ENCODE assay signal across 38 cellular contexts in genomic region chrX:113412106-113412505, GRCh38.
"Had no signal": no experiment of that assay in that cellular context is flagged by ENCODE, and none has a peak within 500 bp of the region (broad histone marks: within the 10 kb centered on the region; RNA-seq: fewer than 3 reads in every experiment).

No MANE protein-coding gene starts in this region.

- H3K4me3 ChIP-seq: ascending aorta, body of pancreas, breast epithelium had no signal

- H3K9me3 ChIP-seq: body of pancreas, breast epithelium had no signal

- H3K27ac ChIP-seq: ascending aorta, body of pancreas, brain microvascular endothelial cell, breast epithelium, WERI-Rb-1 had no signal

- H3K4me1 Mint-ChIP-seq: activated CD4-positive, alpha-beta memory T cell treated with anti-CD3 and anti-CD28 coated beads, Interleukin-2, amount 10 ng/mL, durations not matched to agents 7 days and 5 days; activated CD4-positive, alpha-beta T cell treated with anti-CD3 and anti-CD28 coated beads for 36 hours; activated CD4-positive, alpha-beta T cell treated with anti-CD3 and anti-CD28 coated beads, Interleukin-2, amount 10 ng/mL, durations not matched to agents 7 days and 5 days; activated CD8-positive, alpha-beta memory T cell treated with anti-CD3 and anti-CD28 coated beads, Interleukin-2, amount 10 ng/mL, durations not matched to agents 7 days and 5 days; activated naive CD4-positive, alpha-beta T cell treated with anti-CD3 and anti-CD28 coated beads, Interleukin-2, amount 10 ng/mL, durations not matched to agents 7 days and 5 days; activated naive CD4-positive, alpha-beta T cell treated with anti-CD3 and anti-CD28 coated beads, Interleukin-2, amount 50 U/mL, for 24 hours; activated naive CD8-positive, alpha-beta T cell treated with anti-CD3 and anti-CD28 coated beads, Interleukin-2, amount 10 ng/mL, durations not matched to agents 7 days and 5 days; activated naive CD8-positive, alpha-beta T cell treated with anti-CD3 and anti-CD28 coated beads, Interleukin-2, amount 50 U/mL, for 24 hours; activated T-helper 17 cell treated with anti-CD3 and anti-CD28 coated beads, Interleukin-2, amount 50 U/mL, for 72 hours had no signal

- H3K27ac Mint-ChIP-seq: activated CD4-positive, alpha-beta memory T cell treated with anti-CD3 and anti-CD28 coated beads, Interleukin-2, amount 10 ng/mL, durations not matched to agents 7 days and 5 days; activated CD4-positive, alpha-beta T cell treated with anti-CD3 and anti-CD28 coated beads for 36 hours; activated CD4-positive, alpha-beta T cell treated with anti-CD3 and anti-CD28 coated beads, Interleukin-2, amount 10 ng/mL, durations not matched to agents 7 days and 5 days; activated CD8-positive, alpha-beta memory T cell treated with anti-CD3 and anti-CD28 coated beads, Interleukin-2, amount 10 ng/mL, durations not matched to agents 7 days and 5 days; activated CD8-positive, alpha-beta T cell treated with anti-CD3 and anti-CD28 coated beads, Interleukin-2, amount 10 ng/mL, durations not matched to agents 7 days and 5 days; activated naive CD4-positive, alpha-beta T cell treated with anti-CD3 and anti-CD28 coated beads, Interleukin-2, amount 10 ng/mL, durations not matched to agents 7 days and 5 days; activated naive CD4-positive, alpha-beta T cell treated with anti-CD3 and anti-CD28 coated beads, Interleukin-2, amount 50 U/mL, for 24 hours; activated naive CD8-positive, alpha-beta T cell; activated naive CD8-positive, alpha-beta T cell treated with anti-CD3 and anti-CD28 coated beads, Interleukin-2, amount 10 ng/mL, durations not matched to agents 7 days and 5 days; activated naive CD8-positive, alpha-beta T cell treated with anti-CD3 and anti-CD28 coated beads, Interleukin-2, amount 50 U/mL, for 24 hours; activated T-cell treated with anti-CD3 and anti-CD28 coated beads, Interleukin-2, amount 50 U/mL, for 72 hours; activated T-helper 1 cell treated with anti-CD3 and anti-CD28 coated beads, Interleukin-12 subunit alpha, Interleukin-12 subunit beta, Interleukin-2, Interleukin-4 antibody, amounts not matched to agents 30 ng/mL and 10 ng/mL and 1 ng/mL, durations not matched to agents 14 hours and 24 hours and 36 hours; activated T-helper 17 cell treated with anti-CD3 and anti-CD28 coated beads, Interleukin-2, amount 50 U/mL, for 72 hours; T-helper 1 cell treated with Interleukin-12 subunit alpha and Interleukin-12 subunit beta and Interleukin-4 antibody, amounts not matched to agents 30 μg/mL and 1 μg/mL, for 36 hours; T-helper 2 cell treated with Interferon-gamma antibody and Interleukin-4, amounts not matched to agents 5 μg/mL and 100 μg/mL, for 36 hours; WTC11 had no signal

- H3K36me3 Mint-ChIP-seq: activated CD8-positive, alpha-beta memory T cell treated with anti-CD3 and anti-CD28 coated beads, Interleukin-2, amount 10 ng/mL, durations not matched to agents 7 days and 5 days; activated naive CD4-positive, alpha-beta T cell treated with anti-CD3 and anti-CD28 coated beads, Interleukin-2, amount 10 ng/mL, durations not matched to agents 7 days and 5 days; activated naive CD4-positive, alpha-beta T cell treated with anti-CD3 and anti-CD28 coated beads, Interleukin-2, amount 50 U/mL, for 24 hours; activated naive CD8-positive, alpha-beta T cell; activated naive CD8-positive, alpha-beta T cell treated with anti-CD3 and anti-CD28 coated beads, Interleukin-2, amount 10 ng/mL, durations not matched to agents 7 days and 5 days; WTC11 had no signal

- H3K4me3 Mint-ChIP-seq: activated CD4-positive, alpha-beta memory T cell treated with anti-CD3 and anti-CD28 coated beads, Interleukin-2, amount 10 ng/mL, durations not matched to agents 7 days and 5 days; activated CD4-positive, alpha-beta T cell treated with anti-CD3 and anti-CD28 coated beads for 36 hours; activated CD4-positive, alpha-beta T cell treated with anti-CD3 and anti-CD28 coated beads, Interleukin-2, amount 10 ng/mL, durations not matched to agents 7 days and 5 days; activated CD8-positive, alpha-beta memory T cell treated with anti-CD3 and anti-CD28 coated beads, Interleukin-2, amount 10 ng/mL, durations not matched to agents 7 days and 5 days; activated CD8-positive, alpha-beta T cell treated with anti-CD3 and anti-CD28 coated beads, Interleukin-2, amount 10 ng/mL, durations not matched to agents 7 days and 5 days; activated naive CD4-positive, alpha-beta T cell treated with anti-CD3 and anti-CD28 coated beads, Interleukin-2, amount 10 ng/mL, durations not matched to agents 7 days and 5 days; activated naive CD4-positive, alpha-beta T cell treated with anti-CD3 and anti-CD28 coated beads, Interleukin-2, amount 50 U/mL, for 24 hours; activated naive CD8-positive, alpha-beta T cell; activated naive CD8-positive, alpha-beta T cell treated with anti-CD3 and anti-CD28 coated beads, Interleukin-2, amount 10 ng/mL, durations not matched to agents 7 days and 5 days; activated naive CD8-positive, alpha-beta T cell treated with anti-CD3 and anti-CD28 coated beads, Interleukin-2, amount 50 U/mL, for 24 hours; activated T-cell treated with anti-CD3 and anti-CD28 coated beads, Interleukin-2, amount 50 U/mL, for 4 hours; activated T-cell treated with anti-CD3 and anti-CD28 coated beads, Interleukin-2, amount 50 U/mL, for 72 hours; activated T-helper 1 cell treated with anti-CD3 and anti-CD28 coated beads, Interleukin-12 subunit alpha, Interleukin-12 subunit beta, Interleukin-2, Interleukin-4 antibody, amounts not matched to agents 30 ng/mL and 10 ng/mL and 1 ng/mL, durations not matched to agents 14 hours and 24 hours and 36 hours; activated T-helper 17 cell treated with anti-CD3 and anti-CD28 coated beads, Interleukin-2, amount 50 U/mL, for 72 hours; T-helper 1 cell treated with Interleukin-12 subunit alpha and Interleukin-12 subunit beta and Interleukin-4 antibody, amounts not matched to agents 30 μg/mL and 1 μg/mL, for 36 hours; T-helper 2 cell treated with Interferon-gamma antibody and Interleukin-4, amounts not matched to agents 5 μg/mL and 100 μg/mL, for 36 hours; WTC11 had no signal

- FAIRE-seq: TTC549 had no signal

- H3K27me3 Mint-ChIP-seq: activated CD4-positive, alpha-beta memory T cell treated with anti-CD3 and anti-CD28 coated beads, Interleukin-2, amount 10 ng/mL, durations not matched to agents 7 days and 5 days; activated CD4-positive, alpha-beta T cell treated with anti-CD3 and anti-CD28 coated beads for 36 hours; activated CD4-positive, alpha-beta T cell treated with anti-CD3 and anti-CD28 coated beads, Interleukin-2, amount 10 ng/mL, durations not matched to agents 7 days and 5 days; activated CD8-positive, alpha-beta memory T cell treated with anti-CD3 and anti-CD28 coated beads, Interleukin-2, amount 10 ng/mL, durations not matched to agents 7 days and 5 days; activated naive CD4-positive, alpha-beta T cell treated with anti-CD3 and anti-CD28 coated beads, Interleukin-2, amount 10 ng/mL, durations not matched to agents 7 days and 5 days; activated naive CD4-positive, alpha-beta T cell treated with anti-CD3 and anti-CD28 coated beads, Interleukin-2, amount 50 U/mL, for 24 hours; activated naive CD8-positive, alpha-beta T cell; activated naive CD8-positive, alpha-beta T cell treated with anti-CD3 and anti-CD28 coated beads, Interleukin-2, amount 10 ng/mL, durations not matched to agents 7 days and 5 days; activated naive CD8-positive, alpha-beta T cell treated with anti-CD3 and anti-CD28 coated beads, Interleukin-2, amount 50 U/mL, for 24 hours; activated T-helper 17 cell treated with anti-CD3 and anti-CD28 coated beads, Interleukin-2, amount 50 U/mL, for 72 hours had no signal

- H3K4me1 ChIP-seq: ascending aorta, body of pancreas, breast epithelium had no signal

- H3K36me3 ChIP-seq: ascending aorta, brain microvascular endothelial cell, breast epithelium, WERI-Rb-1 had no signal

- H3K27me3 ChIP-seq: ascending aorta, body of pancreas, brain microvascular endothelial cell had no signal

- H3K9me3 Mint-ChIP-seq: activated CD4-positive, alpha-beta memory T cell treated with anti-CD3 and anti-CD28 coated beads, Interleukin-2, amount 10 ng/mL, durations not matched to agents 7 days and 5 days; activated CD4-positive, alpha-beta T cell treated with anti-CD3 and anti-CD28 coated beads, Interleukin-2, amount 10 ng/mL, durations not matched to agents 7 days and 5 days; activated naive CD4-positive, alpha-beta T cell treated with anti-CD3 and anti-CD28 coated beads, Interleukin-2, amount 50 U/mL, for 24 hours; activated naive CD8-positive, alpha-beta T cell treated with anti-CD3 and anti-CD28 coated beads, Interleukin-2, amount 10 ng/mL, durations not matched to agents 7 days and 5 days; activated T-helper 1 cell treated with anti-CD3 and anti-CD28 coated beads, Interleukin-12 subunit alpha, Interleukin-12 subunit beta, Interleukin-2, Interleukin-4 antibody, amounts not matched to agents 30 ng/mL and 10 ng/mL and 1 ng/mL, durations not matched to agents 14 hours and 24 hours and 36 hours; activated T-helper 17 cell treated with anti-CD3 and anti-CD28 coated beads, Interleukin-2, amount 50 U/mL, for 72 hours; T-helper 2 cell treated with Interferon-gamma antibody and Interleukin-4, amounts not matched to agents 5 μg/mL and 100 μg/mL, for 36 hours had no signal

- DNase-seq: activated CD4-positive, alpha-beta memory T cell treated with anti-CD3 and anti-CD28 coated beads, Interleukin-2, amount 10 ng/mL, durations not matched to agents 7 days and 5 days; activated CD4-positive, alpha-beta T cell treated with anti-CD3 and anti-CD28 coated beads for 1 hour; activated CD4-positive, alpha-beta T cell treated with anti-CD3 and anti-CD28 coated beads for 36 hours; activated CD4-positive, alpha-beta T cell treated with anti-CD3 and anti-CD28 coated beads for 48 hours; activated CD4-positive, alpha-beta T cell treated with anti-CD3 and anti-CD28 coated beads, Interleukin-2, amount 10 ng/mL, durations not matched to agents 7 days and 5 days; activated CD4-positive, alpha-beta T cell treated with anti-CD3 and anti-CD28 coated beads, Interleukin-2, amount 50 U/mL, for 48 hours; activated CD4-positive, CD25-positive, alpha-beta regulatory T cell; activated CD8-positive, alpha-beta memory T cell treated with anti-CD3 and anti-CD28 coated beads for 24 hours; activated CD8-positive, alpha-beta memory T cell treated with anti-CD3 and anti-CD28 coated beads, Interleukin-2, amount 10 ng/mL, durations not matched to agents 7 days and 5 days; activated CD8-positive, alpha-beta memory T cell treated with anti-CD3 and anti-CD28 coated beads, Interleukin-2, amount 50 U/mL, for 48 hours; activated CD8-positive, alpha-beta T cell treated with anti-CD3 and anti-CD28 coated beads, Interleukin-2, amount 10 ng/mL, durations not matched to agents 7 days and 5 days; activated effector memory CD4-positive, alpha-beta T cell treated with anti-CD3 and anti-CD28 coated beads, Interleukin-2, amount 50 U/mL, for 16 hours; activated gamma-delta T cell treated with Interleukin-2 at 50 U/mL for 16 hours; activated naive CD4-positive, alpha-beta T cell; activated naive CD4-positive, alpha-beta T cell treated with anti-CD3 and anti-CD28 coated beads, Interleukin-2, amount 10 ng/mL, durations not matched to agents 7 days and 5 days; activated naive CD8-positive, alpha-beta T cell treated with anti-CD3 and anti-CD28 coated beads, Interleukin-2, amount 10 ng/mL, durations not matched to agents 7 days and 5 days; activated naive CD8-positive, alpha-beta T cell treated with anti-CD3 and anti-CD28 coated beads, Interleukin-2, amount 50 U/mL, for 24 hours; activated T-cell treated with anti-CD3 and anti-CD28 coated beads, Interleukin-2, amount 50 U/mL, for 4 hours; activated T-cell treated with anti-CD3 and anti-CD28 coated beads, Interleukin-2, amount 50 U/mL, for 72 hours; amygdala; anterior cingulate cortex; body of pancreas; brain microvascular endothelial cell; central memory CD4-positive, alpha-beta T cell; T-helper 1 cell; T-helper 2 cell; T-helper 9 cell; WERI-Rb-1 had no signal
